9 cellular contexts compared by ENCODE assay signal in genomic region chr3:134294302-134294925, GRCh38. TPM values are rescaled to one million over a fixed set of nuclear protein-coding genes. Genes with fewer than 3 reads are reported as not detected.
DNase-seq lines count a peak whose midpoint lies in the region; ATAC-seq, FAIRE-seq and TF ChIP-seq lines count a peak whose summit lies in the region.
"Had no signal": no experiment of that assay in that cellular context is flagged by ENCODE, and none has a peak within 500 bp of the region (broad histone marks: within the 10 kb centered on the region; RNA-seq: fewer than 3 reads in every experiment).

No MANE protein-coding gene starts in this region.

- no peak overlapping the region for H3K27ac ChIP-seq in kidney (ENCODE audit: low read depth in 2 of 2, low read length in 2 of 2)
- H3K27ac ChIP-seq: C4-2B had no signal

- H3K4me3 ChIP-seq in Jurkat, Clone E6-1 (ENCODE audit: low read length) = no peak overlapping the region
- no peak overlapping the region for H3K4me3 ChIP-seq in kidney (ENCODE audit: low read length in 2 of 2)

- DNase-seq in CD1c-positive myeloid dendritic cell (ENCODE audit: extremely low spot score) = peak; percentile 77
- peak; percentile 69 for DNase-seq in Jurkat, Clone E6-1 (ENCODE audit: low read depth, low spot score)
- peak; percentile 43 for DNase-seq in activated gamma-delta T cell treated with anti-CD3 and anti-CD28 coated beads, Interleukin-2, amount 50 U/mL, for 16 hours (ENCODE audit: low read depth)
- peak; percentile 54 for DNase-seq in stimulated activated naive CD8-positive, alpha-beta T cell treated with anti-CD3 and anti-CD28 coated beads, Interleukin-15, Interleukin-2, amounts not matched to agents 100 U/mL and 50 U/mL, for 24 hours
- DNase-seq in G401 (ENCODE audit: low spot score) = no peak
- no peak for DNase-seq in kidney
- DNase-seq in NCI-H446 treated with DMSO at 0.1 percent for 48 hours (lab: John Stamatoyannopoulos, UW) = no peak

- peak; percentile 100 for ATAC-seq in GM21381 (IDR thresholded peaks at IDR 0.05; ENCODE audit: unreplicated experiment)
- ATAC-seq in stimulated activated naive CD8-positive, alpha-beta T cell treated with anti-CD3 and anti-CD28 coated beads, Interleukin-15, Interleukin-2, amounts not matched to agents 100 U/mL and 50 U/mL, for 24 hours = peak; percentile 100

- no peak for FAIRE-seq in kidney (lab: Jason Lieb, UNC)

- in situ Hi-C loops in G401 (cut with HindIII; ENCODE audit: low sequenced_read_pairs) = no loop called here

- intact Hi-C loops in kidney (cut with DNase I) = no loop called here

- TF ChIP-seq CTCF in kidney (IDR thresholded peaks at IDR 0.05; ENCODE audit: borderline replicate concordance, extremely low read depth, insufficient read depth) = no peak

- no peaks in the 10 kb centered on the region for H3K36me3 ChIP-seq in kidney (ENCODE audit: control insufficient read depth in 1 of 2, insufficient read depth in 2 of 2, low read length in 2 of 2)

- H3K9me3 ChIP-seq in kidney (ENCODE audit: control insufficient read depth in 1 of 2, low read length in 2 of 2) = no peaks in the 10 kb centered on the region

- peaks cover 0 to 2% of the 10 kb centered on the region in 2 donors for H3K4me1 ChIP-seq in kidney (ENCODE audit: control insufficient read depth in 1 of 2, insufficient read depth in 1 of 2, low read depth in 1 of 2, low read length in 2 of 2)

- no peak overlapping the region for H3K9ac ChIP-seq in kidney (ENCODE audit: low read length in 2 of 2)

RNA-seq across cellular contexts. Expression of gene RYK, which starts 43.8 kb away (rescaled TPM):
- polyA plus RNA-seq in Jurkat, Clone E6-1 (2012; ENCODE audit: insufficient read depth, insufficient read length) = 20.7 TPM
- total RNA-seq in G401 (2014; rRNA removed; shearing (Covaris generic)) = 88.1 and 131 TPM in 2 replicates
- 50.9 TPM for total RNA-seq in kidney
- polyA plus RNA-seq in kidney (ENCODE audit: insufficient read depth, low read depth, low replicate concordance) = 32.2 TPM

Comparison
In these comparisons a context has a peak if more than half of its experiments do, and no peak if none do; other contexts are left out.
1. DNase-seq: peak in CD1c-positive myeloid dendritic cell (single experiment), Jurkat, Clone E6-1 (single experiment), activated gamma-delta T cell treated with anti-CD3 and anti-CD28 coated beads, Interleukin-2, amount 50 U/mL, for 16 hours (single experiment) and stimulated activated naive CD8-positive, alpha-beta T cell treated with anti-CD3 and anti-CD28 coated beads, Interleukin-15, Interleukin-2, amounts not matched to agents 100 U/mL and 50 U/mL, for 24 hours (single experiment); none in G401 (single experiment), kidney (single experiment) and NCI-H446 treated with DMSO at 0.1 percent for 48 hours (single experiment).